Comparison of ENCODE assay signal across 1 cellular context in the genomic region with DNA sequence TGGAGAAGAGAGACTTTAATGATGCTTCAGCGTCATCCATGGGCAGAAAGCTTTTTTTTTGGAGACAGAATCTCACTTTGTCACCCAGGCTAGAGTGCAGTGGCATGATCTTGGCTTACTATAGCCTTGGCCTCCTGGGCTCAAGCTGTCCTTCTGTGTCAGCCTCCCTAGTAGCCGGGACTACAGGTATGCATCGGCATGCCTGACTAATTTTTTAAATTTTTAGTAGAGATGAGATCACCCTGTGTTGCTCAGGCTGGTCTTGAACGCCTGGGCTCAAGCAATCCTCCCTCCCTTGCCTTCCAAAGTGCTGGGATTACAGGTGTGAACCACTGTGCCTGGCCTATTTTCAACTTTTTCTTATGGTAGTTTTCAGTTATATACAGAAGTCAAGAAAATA.
TF ChIP-seq lines count a peak whose summit lies in the region.

No MANE protein-coding gene starts in this region.

TF ChIP-seq in GM23338, 12 proteins besides CTCF, POLR2A, EP300 and RAD21 (continued from another document):
- TF ChIP-seq, protein P1, sequence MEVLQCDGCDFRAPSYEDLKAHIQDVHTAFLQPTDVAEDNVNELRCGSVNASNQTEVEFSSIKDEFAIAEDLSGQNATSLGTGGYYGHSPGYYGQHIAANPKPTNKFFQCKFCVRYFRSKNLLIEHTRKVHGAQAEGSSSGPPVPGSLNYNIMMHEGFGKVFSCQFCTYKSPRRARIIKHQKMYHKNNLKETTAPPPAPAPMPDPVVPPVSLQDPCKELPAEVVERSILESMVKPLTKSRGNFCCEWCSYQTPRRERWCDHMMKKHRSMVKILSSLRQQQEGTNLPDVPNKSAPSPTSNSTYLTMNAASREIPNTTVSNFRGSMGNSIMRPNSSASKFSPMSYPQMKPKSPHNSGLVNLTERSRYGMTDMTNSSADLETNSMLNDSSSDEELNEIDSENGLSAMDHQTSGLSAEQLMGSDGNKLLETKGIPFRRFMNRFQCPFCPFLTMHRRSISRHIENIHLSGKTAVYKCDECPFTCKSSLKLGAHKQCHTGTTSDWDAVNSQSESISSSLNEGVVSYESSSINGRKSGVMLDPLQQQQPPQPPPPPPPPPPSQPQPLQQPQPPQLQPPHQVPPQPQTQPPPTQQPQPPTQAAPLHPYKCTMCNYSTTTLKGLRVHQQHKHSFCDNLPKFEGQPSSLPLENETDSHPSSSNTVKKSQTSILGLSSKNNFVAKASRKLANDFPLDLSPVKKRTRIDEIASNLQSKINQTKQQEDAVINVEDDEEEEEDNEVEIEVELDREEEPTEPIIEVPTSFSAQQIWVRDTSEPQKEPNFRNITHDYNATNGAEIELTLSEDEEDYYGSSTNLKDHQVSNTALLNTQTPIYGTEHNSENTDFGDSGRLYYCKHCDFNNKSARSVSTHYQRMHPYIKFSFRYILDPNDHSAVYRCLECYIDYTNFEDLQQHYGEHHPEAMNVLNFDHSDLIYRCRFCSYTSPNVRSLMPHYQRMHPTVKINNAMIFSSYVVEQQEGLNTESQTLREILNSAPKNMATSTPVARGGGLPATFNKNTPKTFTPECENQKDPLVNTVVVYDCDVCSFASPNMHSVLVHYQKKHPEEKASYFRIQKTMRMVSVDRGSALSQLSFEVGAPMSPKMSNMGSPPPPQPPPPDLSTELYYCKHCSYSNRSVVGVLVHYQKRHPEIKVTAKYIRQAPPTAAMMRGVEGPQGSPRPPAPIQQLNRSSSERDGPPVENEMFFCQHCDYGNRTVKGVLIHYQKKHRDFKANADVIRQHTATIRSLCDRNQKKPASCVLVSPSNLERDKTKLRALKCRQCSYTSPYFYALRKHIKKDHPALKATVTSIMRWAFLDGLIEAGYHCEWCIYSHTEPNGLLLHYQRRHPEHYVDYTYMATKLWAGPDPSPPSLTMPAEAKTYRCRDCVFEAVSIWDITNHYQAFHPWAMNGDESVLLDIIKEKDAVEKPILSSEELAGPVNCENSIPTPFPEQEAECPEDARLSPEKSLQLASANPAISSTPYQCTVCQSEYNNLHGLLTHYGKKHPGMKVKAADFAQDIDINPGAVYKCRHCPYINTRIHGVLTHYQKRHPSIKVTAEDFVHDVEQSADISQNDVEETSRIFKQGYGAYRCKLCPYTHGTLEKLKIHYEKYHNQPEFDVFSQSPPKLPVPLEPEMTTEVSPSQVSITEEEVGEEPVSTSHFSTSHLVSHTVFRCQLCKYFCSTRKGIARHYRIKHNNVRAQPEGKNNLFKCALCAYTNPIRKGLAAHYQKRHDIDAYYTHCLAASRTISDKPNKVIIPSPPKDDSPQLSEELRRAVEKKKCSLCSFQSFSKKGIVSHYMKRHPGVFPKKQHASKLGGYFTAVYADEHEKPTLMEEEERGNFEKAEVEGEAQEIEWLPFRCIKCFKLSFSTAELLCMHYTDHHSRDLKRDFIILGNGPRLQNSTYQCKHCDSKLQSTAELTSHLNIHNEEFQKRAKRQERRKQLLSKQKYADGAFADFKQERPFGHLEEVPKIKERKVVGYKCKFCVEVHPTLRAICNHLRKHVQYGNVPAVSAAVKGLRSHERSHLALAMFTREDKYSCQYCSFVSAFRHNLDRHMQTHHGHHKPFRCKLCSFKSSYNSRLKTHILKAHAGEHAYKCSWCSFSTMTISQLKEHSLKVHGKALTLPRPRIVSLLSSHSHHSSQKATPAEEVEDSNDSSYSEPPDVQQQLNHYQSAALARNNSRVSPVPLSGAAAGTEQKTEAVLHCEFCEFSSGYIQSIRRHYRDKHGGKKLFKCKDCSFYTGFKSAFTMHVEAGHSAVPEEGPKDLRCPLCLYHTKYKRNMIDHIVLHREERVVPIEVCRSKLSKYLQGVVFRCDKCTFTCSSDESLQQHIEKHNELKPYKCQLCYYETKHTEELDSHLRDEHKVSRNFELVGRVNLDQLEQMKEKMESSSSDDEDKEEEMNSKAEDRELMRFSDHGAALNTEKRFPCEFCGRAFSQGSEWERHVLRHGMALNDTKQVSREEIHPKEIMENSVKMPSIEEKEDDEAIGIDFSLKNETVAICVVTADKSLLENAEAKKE (CRISPR knock-in tag; IDR thresholded peaks at IDR 0.05) = no peak
